In genomic region chr1:23728997-23729390, GRCh38 we compare ENCODE assay signal across 14 cellular contexts. TPM values are rescaled to one million over a fixed set of nuclear protein-coding genes. Genes with fewer than 3 reads are reported as not detected.
DNase-seq lines count a peak whose midpoint lies in the region; ATAC-seq and TF ChIP-seq lines count a peak whose summit lies in the region.
"Had no signal": no experiment of that assay in that cellular context is flagged by ENCODE, and none has a peak within 500 bp of the region (broad histone marks: within the 10 kb centered on the region; RNA-seq: fewer than 3 reads in every experiment).

No MANE protein-coding gene starts in this region.

- WGBS in endodermal cell (ENCODE audit: insufficient coverage in 1 of 2, insufficient read length in 1 of 2), 2 experiments = 97% methylated on average over 2 of the region's 2 CpGs; no CpG with 5 or more reads in 1 of the 2 experiments
- 41 to 42% methylated on average over 2 of the region's 2 CpGs for WGBS in testis, 2 donors

- no peaks in the 10 kb centered on the region for H3K9me3 ChIP-seq in endodermal cell (ENCODE audit: control insufficient read depth, low read length)
- no peaks in the 10 kb centered on the region for H3K9me3 ChIP-seq in testis

- DNase-seq in CD14-positive monocyte (ENCODE audit: low spot score) (no peak), endodermal cell (no peak), testis (no peak), NCI-H2107 treated with DMSO at 0.1 percent for 48 hours (lab: John Stamatoyannopoulos, UW; ENCODE audit: unreplicated experiment) (no peak), NCI-H2029 (lab: John Stamatoyannopoulos, UW) (no peak)
- DNase-seq in activated T-cell treated with anti-CD3 and anti-CD28 coated beads, Interleukin-2, amount 50 U/mL, for 4 hours = no peak
- DNase-seq: midbrain, MM.1S, NCI-H446 had no signal

- H3K9ac ChIP-seq in endodermal cell (ENCODE audit: extremely low read depth, low read length, poor library complexity, severe bottlenecking) = no peak overlapping the region

- ATAC-seq in GM19452 (IDR thresholded peaks at IDR 0.05; ENCODE audit: unreplicated experiment) (peak; percentile 45), HG03064 (IDR thresholded peaks at IDR 0.05; ENCODE audit: low read depth, unreplicated experiment) (peak; percentile 34)
- no peak for ATAC-seq in activated T-cell treated with anti-CD3 and anti-CD28 coated beads, Interleukin-2, amount 50 U/mL, for 4 hours
- ATAC-seq: Right ventricle myocardium inferior, WTC11 had no signal

- H3K36me3 Mint-ChIP-seq in CD14-positive monocyte = peaks cover 0 to 1% of the 10 kb centered on the region in 2 donors
- peaks cover 9% of the 10 kb centered on the region for H3K36me3 Mint-ChIP-seq in endodermal cell (ENCODE audit: low read depth)
- H3K36me3 Mint-ChIP-seq in activated T-cell treated with anti-CD3 and anti-CD28 coated beads, Interleukin-2, amount 50 U/mL, for 4 hours (ENCODE audit: insufficient read depth) = peaks cover 5% of the 10 kb centered on the region

- H3K27me3 Mint-ChIP-seq in CD14-positive monocyte (ENCODE audit: low read depth in 3 of 3) (no peaks in the 10 kb centered on the region), endodermal cell (ENCODE audit: insufficient read depth) (no peaks in the 10 kb centered on the region)
- no peaks in the 10 kb centered on the region for H3K27me3 Mint-ChIP-seq in activated T-cell treated with anti-CD3 and anti-CD28 coated beads, Interleukin-2, amount 50 U/mL, for 4 hours (ENCODE audit: low read depth)

- H3K27ac Mint-ChIP-seq in CD14-positive monocyte (peak overlapping the region; percentile 30 to 94 (median 86)), endodermal cell (peak overlapping the region; percentile 9)

- H3K9me3 Mint-ChIP-seq in CD14-positive monocyte (peaks cover 0 to 2% (median 0%) of the 10 kb centered on the region in 7 donors), endodermal cell (no peaks in the 10 kb centered on the region)
- H3K9me3 Mint-ChIP-seq in activated T-cell treated with anti-CD3 and anti-CD28 coated beads, Interleukin-2, amount 50 U/mL, for 4 hours = no peaks in the 10 kb centered on the region

- H3K4me3 Mint-ChIP-seq in CD14-positive monocyte (no peak overlapping the region), endodermal cell (no peak overlapping the region)
- no peak overlapping the region for H3K4me3 Mint-ChIP-seq in activated T-cell treated with anti-CD3 and anti-CD28 coated beads, Interleukin-2, amount 50 U/mL, for 4 hours
- H3K4me3 Mint-ChIP-seq: WTC11 had no signal

- H3K27ac ChIP-seq in endodermal cell (ENCODE audit: low read depth, low read length) (no peak overlapping the region), testis (no peak overlapping the region)
- H3K27ac ChIP-seq: HL-60 had no signal

- H3K27me3 ChIP-seq in endodermal cell (ENCODE audit: control insufficient read depth, insufficient read depth, low read length, poor library complexity, severe bottlenecking) (no peaks in the 10 kb centered on the region), testis (no peaks in the 10 kb centered on the region)

- intact Hi-C loops in CD14-positive monocyte (cut with micrococcal nuclease) (no loop called here), testis (cut with DNase I; ENCODE audit: low total_unique reads) (no loop called here)

- H3K36me3 ChIP-seq in endodermal cell (ENCODE audit: control insufficient read depth, insufficient read depth, low read length) (no peaks in the 10 kb centered on the region), testis (ENCODE audit: low read depth, missing control alignments) (no peaks in the 10 kb centered on the region)

- H3K4me1 Mint-ChIP-seq in CD14-positive monocyte (peaks cover 47% of the 10 kb centered on the region), endodermal cell (peaks cover 11% of the 10 kb centered on the region)
- H3K4me1 Mint-ChIP-seq in activated T-cell treated with anti-CD3 and anti-CD28 coated beads, Interleukin-2, amount 50 U/mL, for 4 hours (ENCODE audit: low read depth) = no peaks in the 10 kb centered on the region
- H3K4me1 Mint-ChIP-seq: WTC11 had no signal

- no peak for TF ChIP-seq POLR2A in testis (IDR thresholded peaks at IDR 0.05)

- TF ChIP-seq CTCF in CD14-positive monocyte (IDR thresholded peaks at IDR 0.05) (no peak), endodermal cell (conservative IDR thresholded peaks at IDR 0.05) (no peak), testis (IDR thresholded peaks at IDR 0.05) (no peak)

- no peak overlapping the region for H3K4me3 ChIP-seq in endodermal cell (ENCODE audit: low read length)
- H3K4me3 ChIP-seq in testis = no peak overlapping the region

- peaks cover 5% of the 10 kb centered on the region for H3K4me1 ChIP-seq in endodermal cell (ENCODE audit: control insufficient read depth, insufficient read depth, low read length)
- no peaks in the 10 kb centered on the region for H3K4me1 ChIP-seq in testis

RNA-seq across cellular contexts. Expression of gene ELOA, which starts 14.3 kb away (rescaled TPM):
- polyA plus RNA-seq in CD14-positive monocyte = 10 to 100 TPM; 28.7 to 31.2 TPM
- 10 to 100 TPM; 33.3 to 42.4 TPM for total RNA-seq in endodermal cell
- polyA plus RNA-seq in endodermal cell (2013, experiment 1 of 2) = 28.2 TPM
- polyA plus RNA-seq in endodermal cell (2013, experiment 2 of 2) = 26.4 TPM
- 10 to 100 TPM; 38.7 to 41.9 TPM for total RNA-seq in testis
- polyA plus RNA-seq in testis (ENCODE audit: insufficient read depth, low read depth, low replicate concordance) = 51.3 TPM
- total RNA-seq in activated T-cell treated with anti-CD3 and anti-CD28 coated beads, Interleukin-2, amount 50 U/mL, for 4 hours = 10 to 100 TPM; 61.9 to 69.8 (median 67.1) TPM

RNA-seq across cellular contexts. Expression of gene RPL11, which starts 37.4 kb away (rescaled TPM):
- polyA plus RNA-seq in CD14-positive monocyte (100 to 1,000 TPM; 542 to 552 TPM), testis (ENCODE audit: insufficient read depth, low read depth, low replicate concordance) (1,029 TPM)
- total RNA-seq in endodermal cell (1,000 to 10,000 TPM; 1,338 to 1,473 TPM), testis (100 to 1,000 TPM; 308 to 532 TPM)
- polyA plus RNA-seq in endodermal cell (2013, experiment 1 of 2) = 1,683 TPM
- polyA plus RNA-seq in endodermal cell (2013, experiment 2 of 2) = 1,573 TPM
- 1,000 to 10,000 TPM; 1,397 to 1,476 (median 1,425) TPM for total RNA-seq in activated T-cell treated with anti-CD3 and anti-CD28 coated beads, Interleukin-2, amount 50 U/mL, for 4 hours

RNA-seq across cellular contexts. Expression of gene PITHD1, which starts 49.2 kb away (rescaled TPM):
- 10 to 100 TPM; 20.8 to 29.9 TPM for polyA plus RNA-seq in CD14-positive monocyte
- total RNA-seq in endodermal cell = 10 to 100 TPM; 62.5 to 71.3 TPM
- polyA plus RNA-seq in endodermal cell (2013, experiment 1 of 2) = 47.3 TPM
- polyA plus RNA-seq in endodermal cell (2013, experiment 2 of 2) = 42.7 TPM
- total RNA-seq in testis = 10 to 100 TPM; 83.7 to 89.9 TPM
- polyA plus RNA-seq in testis (ENCODE audit: insufficient read depth, low read depth, low replicate concordance) = 99.3 TPM
- 100 to 1,000 TPM; 125 to 128 (median 126) TPM for total RNA-seq in activated T-cell treated with anti-CD3 and anti-CD28 coated beads, Interleukin-2, amount 50 U/mL, for 4 hours

Comparison
In these comparisons a context has a peak if more than half of its experiments do, and no peak if none do; other contexts are left out.
1. ATAC-seq: peak in GM19452 (single experiment) and HG03064 (single experiment); none in activated T-cell treated with anti-CD3 and anti-CD28 coated beads, Interleukin-2, amount 50 U/mL, for 4 hours (0 of 2).